In genomic region chr3:15591235-15591634, GRCh38 we compare ENCODE assay signal across 1 cellular context.
TF ChIP-seq lines count a peak whose summit lies in the region.

No MANE protein-coding gene starts in this region.

TF ChIP-seq in HepG2, 621 proteins besides CTCF, POLR2A, EP300 and RAD21:
- TF ChIP-seq ZNF563 (CRISPR knock-in tag; IDR thresholded peaks at IDR 0.05) (no peak), ZBED4 (CRISPR knock-in tag; IDR thresholded peaks at IDR 0.05; ENCODE audit: borderline replicate concordance) (no peak), ZNF281 (CRISPR knock-in tag; IDR thresholded peaks at IDR 0.05; ENCODE audit: borderline replicate concordance) (no peak), HCFC1 (IDR thresholded peaks at IDR 0.05; ENCODE audit: low read depth, low read length) (no peak), HIC2 (CRISPR knock-in tag; IDR thresholded peaks at IDR 0.05; ENCODE audit: low read depth) (no peak), MAFK (conservative IDR thresholded peaks at IDR 0.05 in 1 of 2, IDR thresholded peaks at IDR 0.05 in 1 of 2; ENCODE audit: low read length in 2 of 2) (no peak), ZNF567 (CRISPR knock-in tag; IDR thresholded peaks at IDR 0.05; ENCODE audit: borderline replicate concordance) (no peak), HIVEP1 (CRISPR knock-in tag; IDR thresholded peaks at IDR 0.05) (no peak), ZNF501 (CRISPR knock-in tag; IDR thresholded peaks at IDR 0.05) (no peak), SKIL (CRISPR knock-in tag; IDR thresholded peaks at IDR 0.05; ENCODE audit: borderline replicate concordance) (no peak), NR2F1 (CRISPR knock-in tag; IDR thresholded peaks at IDR 0.05) (no peak), PHF21A (CRISPR knock-in tag; IDR thresholded peaks at IDR 0.05) (no peak), REXO4 (CRISPR knock-in tag; IDR thresholded peaks at IDR 0.05; ENCODE audit: borderline replicate concordance) (no peak), FOXP4 (CRISPR knock-in tag; IDR thresholded peaks at IDR 0.05) (no peak)
TF ChIP-seq in HepG2: peak in this region for 0.
